ENCODE assay signal across 8 cellular contexts in the genomic region with DNA sequence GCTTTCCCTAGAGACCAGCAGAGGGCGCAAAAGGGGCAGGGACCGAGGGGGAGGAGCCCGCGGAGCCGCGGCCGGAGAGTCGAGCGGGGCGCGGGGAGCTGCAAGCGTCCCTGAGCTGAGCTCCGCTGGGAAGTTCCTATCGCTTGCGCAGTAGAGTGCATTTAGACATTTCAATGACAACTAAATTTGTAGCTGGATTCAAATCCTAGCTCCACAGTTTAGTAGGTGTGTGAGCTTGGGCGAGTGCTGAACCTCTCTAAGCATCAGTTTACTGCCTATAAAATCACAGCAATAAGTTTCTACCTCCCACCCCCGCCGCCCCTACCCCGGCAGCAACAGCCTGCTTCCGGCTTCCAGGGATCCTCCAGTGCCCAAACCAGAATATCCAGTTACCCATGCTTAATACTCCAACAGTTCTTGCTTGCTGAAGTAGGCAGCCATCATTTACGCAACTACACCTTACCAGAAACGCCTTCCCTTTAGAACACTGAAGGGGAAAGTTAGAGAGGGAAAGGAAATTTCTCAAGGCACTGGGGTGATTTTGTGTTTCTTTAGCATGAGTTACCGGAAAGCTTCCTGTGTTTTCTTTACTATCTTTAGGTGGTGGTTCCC. TPM values are rescaled to one million over a fixed set of nuclear protein-coding genes. Genes with fewer than 3 reads are reported as not detected.
A peak's percentile ranks its signal among the peaks of the same experiment; 100 is the strongest.
DNase-seq lines count a peak whose midpoint lies in the region; ATAC-seq and TF ChIP-seq lines count a peak whose summit lies in the region.

No MANE protein-coding gene starts in this region.

- H3K4me3 ChIP-seq in endocrine pancreas (ENCODE audit: control insufficient read depth, insufficient read depth, low read length) = peak overlapping the region; percentile 33

- peak; percentile 85 for ATAC-seq in GM19463 (IDR thresholded peaks at IDR 0.05; ENCODE audit: unreplicated experiment)

- peak overlapping the region; percentile 39 for H3K9ac ChIP-seq in endocrine pancreas (ENCODE audit: control insufficient read depth, insufficient read depth, low read length)

- no peaks in the 10 kb centered on the region for H3K4me1 ChIP-seq in endocrine pancreas (ENCODE audit: control insufficient read depth, insufficient read depth, low read length)

- DNase-seq in HS-5 (ENCODE audit: low read depth) = peak; percentile 56
- peak; percentile 64 for DNase-seq in NOMO-1 treated with DMSO at 0.1 percent for 48 hours (lab: John Stamatoyannopoulos, UW; ENCODE audit: unreplicated experiment)
- peak; percentile 48 to 63 (median 52) for DNase-seq in activated CD8-positive, alpha-beta memory T cell treated with anti-CD3 and anti-CD28 coated beads for 48 hours (ENCODE audit: low read depth in 2 of 3, low spot score in 2 of 3)
- DNase-seq in mesenteric fat pad (ENCODE audit: low spot score) = peak; percentile 95
- peak; percentile 63 for DNase-seq in stimulated activated CD8-positive, alpha-beta memory T cell treated with anti-CD3 and anti-CD28 coated beads, Interleukin-12 subunit alpha, Interleukin-12 subunit beta, amount 100 ng/mL, for 4 hours (ENCODE audit: low read depth)

- H3K9me3 ChIP-seq in endocrine pancreas (ENCODE audit: control insufficient read depth, low read length) = no peaks in the 10 kb centered on the region

- no peaks in the 10 kb centered on the region for H3K36me3 ChIP-seq in endocrine pancreas (ENCODE audit: control insufficient read depth, insufficient read depth, low read length)

- TF ChIP-seq CTCF in C4-2B (conservative IDR thresholded peaks at IDR 0.05) = peak; percentile 99

- no peaks in the 10 kb centered on the region for H3K27me3 ChIP-seq in endocrine pancreas (ENCODE audit: control insufficient read depth, insufficient read depth, low read length)

- peak overlapping the region; percentile 61 for H3K27ac ChIP-seq in C4-2B

RNA-seq across cellular contexts. Expression of a gene that starts 9.1 kb away (rescaled TPM):
- total RNA-seq in mesenteric fat pad = 10.5 TPM

Comparison
In these comparisons a context has a peak if more than half of its experiments do, and no peak if none do; other contexts are left out.
1. Peak in every context shown above with its lines: DNase-seq, ATAC-seq, H3K4me3 ChIP-seq and H3K27ac ChIP-seq.